Comparison of ENCODE assay signal across 25 cellular contexts in the genomic region with DNA sequence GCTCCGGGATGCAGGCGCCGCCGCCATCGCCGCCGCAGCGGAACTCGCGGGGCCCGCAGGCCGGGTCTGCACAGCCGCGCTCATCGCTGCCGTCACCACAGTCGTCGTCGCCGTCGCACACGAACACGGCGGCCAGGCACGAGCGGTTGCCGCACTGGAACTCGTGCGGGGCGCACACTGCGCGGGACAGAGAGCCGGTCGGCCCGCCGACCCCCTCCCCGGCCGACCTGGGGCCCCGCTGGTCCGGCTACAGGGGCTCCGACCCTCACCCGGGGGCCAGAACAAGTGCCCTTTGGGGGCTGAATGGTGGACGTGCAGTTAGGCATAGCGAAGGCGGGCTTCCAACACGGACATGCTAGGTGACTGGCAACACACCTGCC.
"Had no signal": no experiment of that assay in that cellular context is flagged by ENCODE, and none has a peak within 500 bp of the region (broad histone marks: within the 10 kb centered on the region; RNA-seq: fewer than 3 reads in every experiment).

No MANE protein-coding gene starts in this region.

- H3K9me3 ChIP-seq: gastrocnemius medialis, heart left ventricle, left ventricle myocardium inferior, lower lobe of right lung, neutrophil, prostate gland, right atrium auricular region, tibial artery, upper lobe of left lung, uterus had no signal

- H3K27me3 Mint-ChIP-seq: naive thymus-derived CD8-positive, alpha-beta T cell; stimulated activated naive CD8-positive, alpha-beta T cell treated with anti-CD3 and anti-CD28 coated beads, Interleukin-15, Interleukin-2, amounts not matched to agents 100 ng/mL and 50 ng/mL, for 24 hours had no signal

- H3K4me3 ChIP-seq: dorsolateral prefrontal cortex, gastrocnemius medialis, heart left ventricle, hepatocyte, left ventricle myocardium inferior, lower lobe of right lung, prostate gland, right atrium auricular region, smooth muscle cell, tibial artery, upper lobe of left lung, uterus had no signal

- DNase-seq: dorsolateral prefrontal cortex; effector CD4-positive, alpha-beta T cell; foreskin fibroblast; gastrocnemius medialis; kidney glomerular epithelial cell; left colon; left ventricle myocardium inferior; lower lobe of right lung; naive thymus-derived CD8-positive, alpha-beta T cell; stimulated activated CD4-positive, alpha-beta T cell treated with anti-CD3 and anti-CD28 coated beads, Interleukin-2, amount 100 ng/mL, for 24 hours; stimulated activated CD4-positive, alpha-beta T cell treated with anti-CD3 and anti-CD28 coated beads, Interleukin-4, amount 100 ng/mL, for 24 hours; uterus had no signal

- H3K4me1 Mint-ChIP-seq: neural crest cell had no signal

- ATAC-seq: gastrocnemius medialis; heart left ventricle; left colon; lower lobe of right lung; naive thymus-derived CD8-positive, alpha-beta T cell; sciatic nerve; stimulated activated effector memory CD8-positive, alpha-beta T cell treated with anti-CD3 and anti-CD28 coated beads, Interleukin-12 subunit alpha, Interleukin-12 subunit beta, amount 100 ng/mL, for 72 hours had no signal

- H3K27ac ChIP-seq: dorsolateral prefrontal cortex, gastrocnemius medialis, heart left ventricle, hepatocyte, left ventricle myocardium inferior, lower lobe of right lung, neutrophil, parathyroid adenoma, prostate gland, right atrium auricular region, tibial artery, upper lobe of left lung, uterus had no signal

- H3K27me3 ChIP-seq: dorsolateral prefrontal cortex, gastrocnemius medialis, heart left ventricle, hepatocyte, neutrophil, right atrium auricular region, tibial artery, upper lobe of left lung, uterus had no signal

- H3K36me3 ChIP-seq: gastrocnemius medialis, left ventricle myocardium inferior, lower lobe of right lung, neutrophil, prostate gland, right atrium auricular region, tibial artery, upper lobe of left lung, uterus had no signal

- H3K9me3 Mint-ChIP-seq: naive thymus-derived CD8-positive, alpha-beta T cell; neural crest cell; stimulated activated effector memory CD8-positive, alpha-beta T cell treated with anti-CD3 and anti-CD28 coated beads, Interleukin-12 subunit alpha, Interleukin-12 subunit beta, amount 100 ng/mL, for 72 hours; stimulated activated naive CD8-positive, alpha-beta T cell treated with anti-CD3 and anti-CD28 coated beads, Interleukin-15, Interleukin-2, amounts not matched to agents 100 ng/mL and 50 ng/mL, for 24 hours had no signal

- H3K27ac Mint-ChIP-seq: stimulated activated naive CD8-positive, alpha-beta T cell treated with anti-CD3 and anti-CD28 coated beads, Interleukin-15, Interleukin-2, amounts not matched to agents 100 ng/mL and 50 ng/mL, for 24 hours had no signal

- H3K4me3 Mint-ChIP-seq: naive thymus-derived CD8-positive, alpha-beta T cell; neural crest cell; stimulated activated effector memory CD8-positive, alpha-beta T cell treated with anti-CD3 and anti-CD28 coated beads, Interleukin-12 subunit alpha, Interleukin-12 subunit beta, amount 100 ng/mL, for 72 hours; stimulated activated naive CD8-positive, alpha-beta T cell treated with anti-CD3 and anti-CD28 coated beads, Interleukin-15, Interleukin-2, amounts not matched to agents 100 ng/mL and 50 ng/mL, for 24 hours had no signal

- H3K4me1 ChIP-seq: gastrocnemius medialis, heart left ventricle, left ventricle myocardium inferior, lower lobe of right lung, parathyroid adenoma, prostate gland, right atrium auricular region, tibial artery, upper lobe of left lung, uterus had no signal
